ENCODE assay signal across 16 cellular contexts in genomic region chr16:4651842-4652241, GRCh38. TPM values are rescaled to one million over a fixed set of nuclear protein-coding genes. Genes with fewer than 3 reads are reported as not detected.
A peak's percentile ranks its signal among the peaks of the same experiment; 100 is the strongest.
DNase-seq lines count a peak whose midpoint lies in the region; ATAC-seq and TF ChIP-seq lines count a peak whose summit lies in the region.
"Had no signal": no experiment of that assay in that cellular context is flagged by ENCODE, and none has a peak within 500 bp of the region (broad histone marks: within the 10 kb centered on the region; RNA-seq: fewer than 3 reads in every experiment).

No MANE protein-coding gene starts in this region.

- H3K9me3 ChIP-seq in BLaER1 (no peaks in the 10 kb centered on the region), osteoblast (ENCODE audit: low read depth, low read length) (no peaks in the 10 kb centered on the region), T-helper 17 cell (ENCODE audit: control insufficient read depth, low read length, poor library complexity, severe bottlenecking) (no peaks in the 10 kb centered on the region)
- H3K9me3 ChIP-seq: SJCRH30 had no signal

- DNase-seq in NCI-H2107 (lab: John Stamatoyannopoulos, UW) (peak; percentile 58), osteoblast (ENCODE audit: insufficient read length, low spot score, missing footprints) (peak; percentile 43), cerebellar cortex (ENCODE audit: low spot score) (no peak), NCI-H1092 treated with DMSO at 0.1 percent for 48 hours (lab: John Stamatoyannopoulos, UW) (no peak), T-helper 17 cell (no peak)
- DNase-seq: COR-L47, NCI-H1092, NCI-H526 treated with DMSO at 0.1 percent for 48 hours, RPMI8226, SJCRH30 had no signal

- no peaks in the 10 kb centered on the region for H3K36me3 Mint-ChIP-seq in T-helper 17 cell (ENCODE audit: low read depth)

- H3K36me3 ChIP-seq in BLaER1 (peaks cover 93% of the 10 kb centered on the region), osteoblast (ENCODE audit: insufficient read depth, low read length) (peaks cover 40% of the 10 kb centered on the region)
- H3K36me3 ChIP-seq: SJCRH30 had no signal

- peaks cover 6% of the 10 kb centered on the region; the same call in 1 of the 2 replicates for H3K27me3 ChIP-seq in BLaER1
- no peaks in the 10 kb centered on the region for H3K27me3 ChIP-seq in osteoblast (ENCODE audit: insufficient read depth, low read length)
- H3K27me3 ChIP-seq: SJCRH30 had no signal

- no peaks in the 10 kb centered on the region for H3K27me3 Mint-ChIP-seq in T-helper 17 cell

- no peak overlapping the region for H2AFZ ChIP-seq in osteoblast (ENCODE audit: low read length)

- H3K4me1 ChIP-seq in BLaER1 (peaks cover 73% of the 10 kb centered on the region), osteoblast (ENCODE audit: insufficient read depth, low read length) (peaks cover 6% of the 10 kb centered on the region)
- H3K4me1 ChIP-seq: SJCRH30 had no signal

- peak overlapping the region; percentile 86 for H3K4me2 ChIP-seq in BLaER1
- H3K4me2 ChIP-seq in osteoblast (ENCODE audit: insufficient read depth, low read length) = no peak overlapping the region
- H3K4me2 ChIP-seq: KMS-11 had no signal

- peak; percentile 39 for ATAC-seq in GM21423 (IDR thresholded peaks at IDR 0.05; ENCODE audit: unreplicated experiment)
- ATAC-seq in GM19023 (IDR thresholded peaks at IDR 0.05; ENCODE audit: unreplicated experiment) = no peak
- no peak for ATAC-seq in T-helper 17 cell
- ATAC-seq: HCT116 had no signal

- H3K4me3 ChIP-seq in BLaER1 (no peak overlapping the region; the same call in 1 of the 2 replicates), osteoblast (ENCODE audit: insufficient read depth, low read length) (no peak overlapping the region)
- H3K4me3 ChIP-seq: SJCRH30 had no signal

- H3K4me3 Mint-ChIP-seq in T-helper 17 cell = no peak overlapping the region

- H3K4me1 Mint-ChIP-seq in T-helper 17 cell = peaks cover 13% of the 10 kb centered on the region

- no peak overlapping the region for H3K9ac ChIP-seq in BLaER1
- H3K9ac ChIP-seq: KMS-11 had no signal

- H3K27ac Mint-ChIP-seq in T-helper 17 cell = no peak overlapping the region

- TF ChIP-seq CTCF in osteoblast (IDR thresholded peaks at IDR 0.05; ENCODE audit: extremely low read depth, low read depth, low read length) = no peak

- H4K20me1 ChIP-seq in BLaER1 (peaks cover 100% of the 10 kb centered on the region), osteoblast (ENCODE audit: insufficient read depth, low read length) (peaks cover 41% of the 10 kb centered on the region)

- no peak overlapping the region for H3K27ac ChIP-seq in BLaER1
- H3K27ac ChIP-seq in osteoblast (ENCODE audit: low read depth, low read length) = no peak overlapping the region
- H3K27ac ChIP-seq: C4-2B, KMS-11, SJCRH30 had no signal

- peaks cover 46% of the 10 kb centered on the region for H3K79me2 ChIP-seq in osteoblast (ENCODE audit: insufficient read depth, low read length)

RNA-seq across cellular contexts. Expression of gene MGRN1, which starts 27.2 kb away (rescaled TPM):
- total RNA-seq in osteoblast (41.5 and 46.7 TPM in 2 replicates), T-helper 17 cell (10 to 100 TPM; 69.3 to 74.7 TPM)

RNA-seq across cellular contexts. Expression of gene UBALD1, which starts 37.2 kb away (rescaled TPM):
- total RNA-seq in osteoblast (6.2 and 9.4 TPM in 2 replicates), T-helper 17 cell (10 to 100 TPM; 25.8 to 26.6 TPM)

RNA-seq across cellular contexts. Expression of gene NUDT16L1, which starts 41.5 kb away (rescaled TPM):
- total RNA-seq in osteoblast (15.0 and 18.1 TPM in 2 replicates), T-helper 17 cell (10 to 100 TPM; 44.7 to 49.6 TPM)

Comparison
In these comparisons a context has a peak if more than half of its experiments do, and no peak if none do; other contexts are left out.
1. DNase-seq: peak in NCI-H2107 (single experiment) and osteoblast (single experiment); none in cerebellar cortex (single experiment), NCI-H1092 treated with DMSO at 0.1 percent for 48 hours (single experiment) and T-helper 17 cell (0 of 3).